In the genomic region with DNA sequence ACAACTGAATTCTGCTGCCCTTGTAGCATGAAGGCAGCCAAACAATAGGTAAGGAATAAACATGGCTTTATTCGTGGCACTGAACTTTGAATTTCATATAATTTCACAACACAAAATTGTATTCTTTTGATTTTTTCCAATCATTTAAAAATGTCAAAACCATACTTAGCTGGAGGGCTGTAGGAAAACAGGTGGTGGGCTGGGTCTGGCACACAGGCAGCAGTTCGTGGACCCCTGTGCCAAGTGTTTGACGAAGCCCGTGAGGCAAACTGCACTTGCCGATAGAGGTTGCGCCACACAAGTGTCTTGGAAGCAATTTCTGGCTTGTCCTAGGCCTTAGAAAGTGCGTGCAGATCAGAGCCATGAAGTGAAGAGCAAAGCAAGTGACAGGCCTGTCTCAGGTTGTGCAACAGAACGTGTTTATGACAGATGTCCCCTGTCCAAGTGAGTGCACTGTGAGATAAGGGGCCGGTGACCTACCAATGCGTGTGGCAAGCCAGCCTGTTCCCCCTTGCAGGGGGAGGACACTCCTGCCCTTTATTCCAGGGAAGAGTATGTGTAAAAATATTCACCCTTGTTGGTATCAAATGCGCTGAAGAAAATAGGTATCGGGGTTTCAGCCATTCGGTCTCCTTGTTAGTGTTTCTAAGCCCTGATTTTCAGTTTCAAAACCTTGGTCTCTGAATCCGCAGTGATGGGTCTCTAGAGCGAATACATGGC, we compare ENCODE assay signal across 9 cellular contexts. TPM values are rescaled to one million over a fixed set of nuclear protein-coding genes. Genes with fewer than 3 reads are reported as not detected.
DNase-seq lines count a peak whose midpoint lies in the region; ATAC-seq and TF ChIP-seq lines count a peak whose summit lies in the region.
"Had no signal": no experiment of that assay in that cellular context is flagged by ENCODE, and none has a peak within 500 bp of the region (broad histone marks: within the 10 kb centered on the region; RNA-seq: fewer than 3 reads in every experiment).

No MANE protein-coding gene starts in this region.

- peak overlapping the region; percentile 78 for H3K4me2 ChIP-seq in SU-DHL-6 (ENCODE audit: low read depth, low read length, poor library complexity, severe bottlenecking)

- H3K9me2 ChIP-seq in SU-DHL-6 (replicated peaks; ENCODE audit: insufficient read depth, low read length): no peaks in the 10 kb centered on the region

- TF ChIP-seq CTCF in SU-DHL-6 (IDR thresholded peaks at IDR 0.05; ENCODE audit: insufficient read depth, low read length, poor library complexity, severe bottlenecking): no peak

- H3K4me3 Mint-ChIP-seq in activated CD4-positive, alpha-beta T cell treated with anti-CD3 and anti-CD28 coated beads for 36 hours: peak overlapping the region; percentile 81
- peak overlapping the region; percentile 89 to 90 for H3K4me3 Mint-ChIP-seq in effector memory CD8-positive, alpha-beta T cell

- peaks cover 29% of the 10 kb centered on the region for H3K4me1 Mint-ChIP-seq in activated CD4-positive, alpha-beta T cell treated with anti-CD3 and anti-CD28 coated beads for 36 hours
- H3K4me1 Mint-ChIP-seq in effector memory CD8-positive, alpha-beta T cell (ENCODE audit: low read depth in 2 of 2): peaks cover 30 to 31% of the 10 kb centered on the region in 2 donors

- DNase-seq in activated CD4-positive, alpha-beta T cell treated with anti-CD3 and anti-CD28 coated beads for 36 hours: peak; percentile 14
- DNase-seq in activated CD4-positive, alpha-beta T cell treated with anti-CD3 and anti-CD28 coated beads for 4 hours: no peak
- peak in 1 of 3 experiments; percentile 14 for DNase-seq in effector memory CD8-positive, alpha-beta T cell
- DNase-seq in midbrain (lab: John Stamatoyannopoulos, UW) (peak; percentile 6), ureter (ENCODE audit: low spot score) (peak; percentile 46), glomerular visceral epithelial cell (ENCODE audit: extremely low spot score) (no peak)

- no peak for ATAC-seq in activated CD4-positive, alpha-beta T cell treated with anti-CD3 and anti-CD28 coated beads for 36 hours
- peak; percentile 0 for ATAC-seq in HG03280 (IDR thresholded peaks at IDR 0.05; ENCODE audit: unreplicated experiment)
- ATAC-seq in effector memory CD8-positive, alpha-beta T cell (replicated peaks): no peak

- CTCF ChIA-PET in activated CD4-positive, alpha-beta T cell treated with anti-CD3 and anti-CD28 coated beads for 36 hours (lab: Charles Lee): no interaction called here

- POLR2A ChIA-PET in activated CD4-positive, alpha-beta T cell treated with anti-CD3 and anti-CD28 coated beads for 36 hours (lab: Charles Lee): no interaction called here

- H3K36me3 Mint-ChIP-seq in activated CD4-positive, alpha-beta T cell treated with anti-CD3 and anti-CD28 coated beads for 36 hours (ENCODE audit: low read depth): no peaks in the 10 kb centered on the region
- H3K36me3 Mint-ChIP-seq in effector memory CD8-positive, alpha-beta T cell (ENCODE audit: insufficient read depth): peaks cover 9% of the 10 kb centered on the region

- H4K20me1 ChIP-seq in SU-DHL-6 (ENCODE audit: low read depth, low read length): no peaks in the 10 kb centered on the region

- H3K79me2 ChIP-seq in SU-DHL-6 (ENCODE audit: insufficient read depth, low read length): no peaks in the 10 kb centered on the region

- H2AFZ ChIP-seq in SU-DHL-6 (ENCODE audit: low read depth, low read length, severe bottlenecking): peak overlapping the region; percentile 93

- H3F3A ChIP-seq in SU-DHL-6 (ENCODE audit: insufficient read depth): peaks cover 5% of the 10 kb centered on the region; the same call in 1 of the 2 replicates

- no peak overlapping the region for H3K27ac ChIP-seq in SU-DHL-6 (ENCODE audit: low read depth, low read length)
- H3K27ac ChIP-seq: epithelial cell of prostate had no signal

- intact Hi-C loops in activated CD4-positive, alpha-beta T cell treated with anti-CD3 and anti-CD28 coated beads for 36 hours (cut with DNase I, micrococcal nuclease): loop anchor here in 1 of 2 experiments (1.0 to 5.0 kb wide), 3 partner anchors 135 to 289 kb away; a partner anchor contains a TSS

- H3K36me3 ChIP-seq in SU-DHL-6 (ENCODE audit: low read length): no peaks in the 10 kb centered on the region

- H3K4me3 ChIP-seq in SU-DHL-6 (ENCODE audit: insufficient read depth, low read length, poor library complexity, severe bottlenecking): peak overlapping the region; percentile 66

- H3K27me3 Mint-ChIP-seq in activated CD4-positive, alpha-beta T cell treated with anti-CD3 and anti-CD28 coated beads for 36 hours: no peaks in the 10 kb centered on the region
- H3K27me3 Mint-ChIP-seq in effector memory CD8-positive, alpha-beta T cell: no peaks in the 10 kb centered on the region

- no peaks in the 10 kb centered on the region for H3K9me3 Mint-ChIP-seq in activated CD4-positive, alpha-beta T cell treated with anti-CD3 and anti-CD28 coated beads for 36 hours (ENCODE audit: low read depth)
- H3K9me3 Mint-ChIP-seq in effector memory CD8-positive, alpha-beta T cell: no peaks in the 10 kb centered on the region

- peak overlapping the region; percentile 66 for H3K9ac ChIP-seq in SU-DHL-6 (ENCODE audit: low read length)

- H3K9me3 ChIP-seq in SU-DHL-6 (ENCODE audit: insufficient read depth, low read length): no peaks in the 10 kb centered on the region

- no peaks in the 10 kb centered on the region for H3K27me3 ChIP-seq in SU-DHL-6 (ENCODE audit: low read length)

- H3K27ac Mint-ChIP-seq in activated CD4-positive, alpha-beta T cell treated with anti-CD3 and anti-CD28 coated beads for 36 hours: peak overlapping the region; percentile 43
- peak overlapping the region in 1 of 2 donors; percentile 86 for H3K27ac Mint-ChIP-seq in effector memory CD8-positive, alpha-beta T cell

RNA-seq across cellular contexts. Expression of a gene that starts 0.8 kb away (rescaled TPM):
- total RNA-seq in activated CD4-positive, alpha-beta T cell treated with anti-CD3 and anti-CD28 coated beads for 36 hours: 10 to 100 TPM; 12.2 to 15.2 TPM
- 49.9 TPM for total RNA-seq in ureter

RNA-seq across cellular contexts. Expression of a gene that starts 42.6 kb away (rescaled TPM):
- under 1 TPM in 1 of 2 experiments, not detected in 1; 0.16 TPM for total RNA-seq in activated CD4-positive, alpha-beta T cell treated with anti-CD3 and anti-CD28 coated beads for 36 hours
- total RNA-seq in ureter: not detected

Comparison
In these comparisons a context has a peak if more than half of its experiments do, and no peak if none do; other contexts are left out.
1. DNase-seq: peak in activated CD4-positive, alpha-beta T cell treated with anti-CD3 and anti-CD28 coated beads for 36 hours (single experiment), midbrain (single experiment) and ureter (single experiment); none in activated CD4-positive, alpha-beta T cell treated with anti-CD3 and anti-CD28 coated beads for 4 hours (0 of 2) and glomerular visceral epithelial cell (single experiment).